ENCODE assay signal across 1 cellular context in the genomic region with DNA sequence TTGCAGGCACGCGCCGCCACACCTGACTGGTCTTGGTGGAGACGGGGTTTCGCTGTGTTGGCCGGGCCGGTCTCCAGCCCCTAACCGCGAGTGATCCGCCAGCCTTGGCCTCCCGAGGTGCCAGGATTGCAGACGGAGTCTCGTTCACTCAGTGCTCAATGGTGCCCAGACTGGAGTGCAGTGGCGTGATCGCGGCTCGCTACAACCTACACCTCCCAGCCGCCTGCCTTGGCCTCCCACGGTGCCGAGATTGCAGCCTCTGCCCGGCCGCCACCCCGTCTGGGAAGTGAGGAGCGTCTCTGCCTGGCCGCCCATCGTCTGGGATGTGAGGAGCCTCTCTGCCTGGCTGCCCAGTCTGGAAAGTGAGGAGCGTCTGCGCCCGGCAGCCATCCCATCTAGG. TPM values are rescaled to one million over a fixed set of nuclear protein-coding genes. Genes with fewer than 3 reads are reported as not detected.
"Had no signal": no experiment of that assay in that cellular context is flagged by ENCODE, and none has a peak within 500 bp of the region (broad histone marks: within the 10 kb centered on the region; RNA-seq: fewer than 3 reads in every experiment).

No MANE protein-coding gene starts in this region.

RNA-seq across cellular contexts. Expression of a gene that starts 30.4 kb away (rescaled TPM):
- total RNA-seq: M059J had no signal
